Comparison of ENCODE assay signal across 10 cellular contexts in the genomic region with DNA sequence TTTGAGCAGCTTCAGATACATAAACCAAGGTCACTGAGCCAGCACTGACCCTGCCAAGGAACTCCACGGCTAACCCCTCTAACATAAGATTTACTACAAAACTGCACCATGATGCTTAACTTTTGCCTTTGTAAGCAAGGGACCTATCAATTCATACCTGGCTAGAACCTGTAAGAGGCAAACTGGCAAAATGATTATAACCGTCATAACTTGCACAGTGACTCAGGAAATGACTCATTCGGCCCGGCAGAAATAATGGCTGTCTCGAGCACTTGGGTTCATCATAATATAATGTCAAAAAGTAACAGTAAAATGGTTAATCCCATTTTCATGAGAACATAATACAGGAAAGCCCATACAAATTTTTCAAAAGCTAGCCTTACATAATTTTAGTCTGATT. TPM values are rescaled to one million over a fixed set of nuclear protein-coding genes. Genes with fewer than 3 reads are reported as not detected.
DNase-seq lines count a peak whose midpoint lies in the region; ATAC-seq and TF ChIP-seq lines count a peak whose summit lies in the region.
"Had no signal": no experiment of that assay in that cellular context is flagged by ENCODE, and none has a peak within 500 bp of the region (broad histone marks: within the 10 kb centered on the region; RNA-seq: fewer than 3 reads in every experiment).

No MANE protein-coding gene starts in this region.

- peak overlapping the region; percentile 77 for H3K27ac Mint-ChIP-seq in activated CD8-positive, alpha-beta memory T cell treated with anti-CD3 and anti-CD28 coated beads, Interleukin-2, amount 10 ng/mL, durations not matched to agents 7 days and 5 days
- peak overlapping the region; percentile 61 for H3K27ac Mint-ChIP-seq in activated B cell treated with CpG ODN at 0.5 μM for 24 hours

- CTCF ChIA-PET in activated CD8-positive, alpha-beta memory T cell treated with anti-CD3 and anti-CD28 coated beads, Interleukin-2, amount 10 ng/mL, durations not matched to agents 7 days and 5 days (lab: Charles Lee): interaction anchor here (1.3 to 2.4 kb wide), 4 partner anchors 11 to 233 kb away, joined by 3 to 8 read pairs (median 4); no protein-coding TSS in a partner anchor
- CTCF ChIA-PET in activated B cell treated with CpG ODN at 0.5 μM for 24 hours (lab: Charles Lee): interaction anchor here (0.8 to 2.8 kb wide), 3 partner anchors 13 to 390 kb away, joined by 4 to 13 read pairs (median 6); no protein-coding TSS in a partner anchor

- H3K4me3 ChIP-seq in epithelial cell of esophagus (ENCODE audit: low read length): no peak overlapping the region
- H3K4me3 ChIP-seq: vagina had no signal

- peaks cover 21% of the 10 kb centered on the region for H3K4me1 Mint-ChIP-seq in activated CD8-positive, alpha-beta memory T cell treated with anti-CD3 and anti-CD28 coated beads, Interleukin-2, amount 10 ng/mL, durations not matched to agents 7 days and 5 days
- H3K4me1 Mint-ChIP-seq in activated B cell treated with CpG ODN at 0.5 μM for 24 hours: peaks cover 52% of the 10 kb centered on the region

- ATAC-seq in activated CD8-positive, alpha-beta memory T cell treated with anti-CD3 and anti-CD28 coated beads, Interleukin-2, amount 10 ng/mL, durations not matched to agents 7 days and 5 days: peak; percentile 88
- peak; percentile 80 for ATAC-seq in activated B cell treated with CpG ODN at 0.5 μM for 24 hours (ENCODE audit: low read depth)
- peak; percentile 84 for ATAC-seq in stimulated activated naive CD8-positive, alpha-beta T cell treated with anti-CD3 and anti-CD28 coated beads, Interleukin-15, Interleukin-2, amounts not matched to agents 100 U/mL and 50 U/mL, for 24 hours

- H3K36me3 Mint-ChIP-seq in activated CD8-positive, alpha-beta memory T cell treated with anti-CD3 and anti-CD28 coated beads, Interleukin-2, amount 10 ng/mL, durations not matched to agents 7 days and 5 days: peaks cover 7% of the 10 kb centered on the region
- peaks cover 94% of the 10 kb centered on the region for H3K36me3 Mint-ChIP-seq in activated B cell treated with CpG ODN at 0.5 μM for 24 hours (ENCODE audit: low read depth)

- H3K9me3 Mint-ChIP-seq in activated CD8-positive, alpha-beta memory T cell treated with anti-CD3 and anti-CD28 coated beads, Interleukin-2, amount 10 ng/mL, durations not matched to agents 7 days and 5 days (ENCODE audit: low read depth): no peaks in the 10 kb centered on the region
- H3K9me3 Mint-ChIP-seq in activated B cell treated with CpG ODN at 0.5 μM for 24 hours: no peaks in the 10 kb centered on the region

- H3K27me3 Mint-ChIP-seq in activated CD8-positive, alpha-beta memory T cell treated with anti-CD3 and anti-CD28 coated beads, Interleukin-2, amount 10 ng/mL, durations not matched to agents 7 days and 5 days: no peaks in the 10 kb centered on the region
- no peaks in the 10 kb centered on the region for H3K27me3 Mint-ChIP-seq in activated B cell treated with CpG ODN at 0.5 μM for 24 hours

- TF ChIP-seq CTCF in activated B cell treated with CpG ODN at 0.5 μM for 24 hours (IDR thresholded peaks at IDR 0.05): no peak
- TF ChIP-seq CTCF in epithelial cell of esophagus (IDR thresholded peaks at IDR 0.05; ENCODE audit: insufficient read depth, low read depth, low read length, missing control alignments): no peak
- TF ChIP-seq CTCF in GM10266 (IDR thresholded peaks at IDR 0.05; ENCODE audit: control insufficient read depth, insufficient read depth, low read depth, missing control alignments): no peak

- no peak overlapping the region for H3K4me3 Mint-ChIP-seq in activated CD8-positive, alpha-beta memory T cell treated with anti-CD3 and anti-CD28 coated beads, Interleukin-2, amount 10 ng/mL, durations not matched to agents 7 days and 5 days
- no peak overlapping the region for H3K4me3 Mint-ChIP-seq in activated B cell treated with CpG ODN at 0.5 μM for 24 hours

- POLR2A ChIA-PET in activated B cell treated with CpG ODN at 0.5 μM for 24 hours (lab: Charles Lee): interaction anchor here (1.8 kb wide), 1 partner anchor 17 kb away, joined by 10 read pairs; a partner anchor contains a TSS

- intact Hi-C loops in activated B cell treated with CpG ODN at 0.5 μM for 24 hours (cut with micrococcal nuclease): loop anchor here (2.0 kb wide), 1 partner anchor 32 kb away; no protein-coding TSS in a partner anchor

- peak; percentile 68 for DNase-seq in activated CD8-positive, alpha-beta memory T cell treated with anti-CD3 and anti-CD28 coated beads, Interleukin-2, amount 10 ng/mL, durations not matched to agents 7 days and 5 days
- DNase-seq in activated CD8-positive, alpha-beta memory T cell treated with anti-CD3 and anti-CD28 coated beads, Interleukin-2, amount 50 U/mL, for 48 hours: no peak
- DNase-seq in activated B cell treated with CpG ODN at 0.5 μM for 24 hours: no peak
- DNase-seq in epithelial cell of esophagus (ENCODE audit: low read depth): peak; percentile 87
- DNase-seq in stimulated activated naive CD8-positive, alpha-beta T cell treated with anti-CD3 and anti-CD28 coated beads, Interleukin-15, Interleukin-2, amounts not matched to agents 100 U/mL and 50 U/mL, for 24 hours: peak; percentile 34
- no peak for DNase-seq in NCI-H187 treated with DMSO at 0.1 percent for 48 hours (lab: John Stamatoyannopoulos, UW)
- DNase-seq in GM10266 (ENCODE audit: extremely low spot score): no peak
- no peak for DNase-seq in NCI-H2029 treated with DMSO at 0.1 percent for 48 hours (lab: John Stamatoyannopoulos, UW)
- DNase-seq: KG1 had no signal

RNA-seq across cellular contexts. Expression of a gene that starts 17.2 kb away (rescaled TPM):
- 1 to 10 TPM; 3.5 to 4.5 TPM for total RNA-seq in activated CD8-positive, alpha-beta memory T cell treated with anti-CD3 and anti-CD28 coated beads, Interleukin-2, amount 10 ng/mL, durations not matched to agents 7 days and 5 days
- 40.2 and 43.7 TPM in 2 replicates for total RNA-seq in activated B cell treated with CpG ODN at 0.5 μM for 24 hours

Comparison
In these comparisons a context has a peak if more than half of its experiments do, and no peak if none do; other contexts are left out.
1. DNase-seq: peak in activated CD8-positive, alpha-beta memory T cell treated with anti-CD3 and anti-CD28 coated beads, Interleukin-2, amount 10 ng/mL, durations not matched to agents 7 days and 5 days (single experiment), epithelial cell of esophagus (single experiment) and stimulated activated naive CD8-positive, alpha-beta T cell treated with anti-CD3 and anti-CD28 coated beads, Interleukin-15, Interleukin-2, amounts not matched to agents 100 U/mL and 50 U/mL, for 24 hours (single experiment); none in activated CD8-positive, alpha-beta memory T cell treated with anti-CD3 and anti-CD28 coated beads, Interleukin-2, amount 50 U/mL, for 48 hours (single experiment), activated B cell treated with CpG ODN at 0.5 μM for 24 hours (single experiment), NCI-H187 treated with DMSO at 0.1 percent for 48 hours (single experiment), GM10266 (single experiment) and NCI-H2029 treated with DMSO at 0.1 percent for 48 hours (single experiment).
2. Peak in every context shown above with its lines, with median percentiles within 50 percentile points of each other: ATAC-seq.